Comparison of ENCODE assay signal across 19 cellular contexts in genomic region chr3:128537091-128537703, GRCh38. TPM values are rescaled to one million over a fixed set of nuclear protein-coding genes. Genes with fewer than 3 reads are reported as not detected.
"Had no signal": no experiment of that assay in that cellular context is flagged by ENCODE, and none has a peak within 500 bp of the region (broad histone marks: within the 10 kb centered on the region; RNA-seq: fewer than 3 reads in every experiment).

No MANE protein-coding gene starts in this region.

- FAIRE-seq: kidney had no signal

- H3K4me3 Mint-ChIP-seq: activated B cell treated with CpG ODN at 0.5 μM for 24 hours; activated CD4-positive, alpha-beta T cell treated with anti-CD3 and anti-CD28 coated beads, Interleukin-2, amount 10 ng/mL, durations not matched to agents 24 days and 14 days; activated naive CD4-positive, alpha-beta T cell treated with anti-CD3 and anti-CD28 coated beads, Interleukin-2, amount 10 ng/mL, durations not matched to agents 7 days and 5 days; activated T-helper 17 cell treated with anti-CD3 and anti-CD28 coated beads, Interleukin-2, amount 50 U/mL, for 72 hours; nephron; stimulated activated naive B cell treated with anti-CD40 and anti-IgM and Interleukin-4, amounts not matched to agents 10 μg/mL and 1 μg/mL and 100 μg/mL, for 72 hours had no signal

- H3K36me3 Mint-ChIP-seq: activated naive CD4-positive, alpha-beta T cell treated with anti-CD3 and anti-CD28 coated beads, Interleukin-2, amount 10 ng/mL, durations not matched to agents 7 days and 5 days; stimulated activated naive B cell treated with anti-CD40 and anti-IgM and Interleukin-4, amounts not matched to agents 10 μg/mL and 1 μg/mL and 100 μg/mL, for 72 hours had no signal

- H3K4me3 ChIP-seq: hepatocyte, prostate gland, right lobe of liver, spleen, tibial nerve had no signal

- H3K36me3 ChIP-seq: prostate gland, right lobe of liver, spleen, tibial nerve had no signal

- H3K27ac ChIP-seq: epithelial cell of prostate, hepatocyte, prostate gland, right lobe of liver, spleen, tibial nerve had no signal

- H3K79me2 ChIP-seq: hepatocyte had no signal

- DNase-seq: activated B cell treated with CpG ODN at 0.5 μM for 24 hours; activated CD4-positive, alpha-beta T cell treated with anti-CD3 and anti-CD28 coated beads, Interleukin-2, amount 10 ng/mL, durations not matched to agents 24 days and 14 days; activated naive CD4-positive, alpha-beta T cell treated with anti-CD3 and anti-CD28 coated beads, Interleukin-2, amount 10 ng/mL, durations not matched to agents 7 days and 5 days; activated T-cell treated with anti-CD3 and anti-CD28 coated beads for 4 hours; effector memory CD4-positive, alpha-beta T cell; kidney; left ventricle myocardium superior; mesendoderm; occipital lobe; right lobe of liver; spleen; stimulated activated CD4-positive, alpha-beta T cell treated with anti-CD3 and anti-CD28 coated beads, Interleukin-2, amount 100 ng/mL, for 24 hours; stimulated activated naive B cell treated with anti-CD40 and anti-IgM and Interleukin-4, amounts not matched to agents 10 μg/mL and 1 μg/mL and 100 μg/mL, for 72 hours had no signal

- H3K9me3 ChIP-seq: prostate gland, right lobe of liver, spleen had no signal

- H3K4me1 Mint-ChIP-seq: activated B cell treated with CpG ODN at 0.5 μM for 24 hours; activated CD4-positive, alpha-beta T cell treated with anti-CD3 and anti-CD28 coated beads, Interleukin-2, amount 10 ng/mL, durations not matched to agents 24 days and 14 days; activated naive CD4-positive, alpha-beta T cell treated with anti-CD3 and anti-CD28 coated beads, Interleukin-2, amount 10 ng/mL, durations not matched to agents 7 days and 5 days; activated T-helper 17 cell treated with anti-CD3 and anti-CD28 coated beads, Interleukin-2, amount 50 U/mL, for 72 hours; stimulated activated naive B cell treated with anti-CD40 and anti-IgM and Interleukin-4, amounts not matched to agents 10 μg/mL and 1 μg/mL and 100 μg/mL, for 72 hours had no signal

- H3K27me3 ChIP-seq: right lobe of liver had no signal

- H3K4me1 ChIP-seq: prostate gland, right lobe of liver, tibial nerve had no signal

- H3K9me3 Mint-ChIP-seq: activated B cell treated with CpG ODN at 0.5 μM for 24 hours; activated naive CD4-positive, alpha-beta T cell treated with anti-CD3 and anti-CD28 coated beads, Interleukin-2, amount 10 ng/mL, durations not matched to agents 7 days and 5 days; activated T-helper 17 cell treated with anti-CD3 and anti-CD28 coated beads, Interleukin-2, amount 50 U/mL, for 72 hours had no signal

- H3K4me2 ChIP-seq: hepatocyte had no signal

- H3K27ac Mint-ChIP-seq: activated B cell treated with CpG ODN at 0.5 μM for 24 hours; activated CD4-positive, alpha-beta T cell treated with anti-CD3 and anti-CD28 coated beads, Interleukin-2, amount 10 ng/mL, durations not matched to agents 24 days and 14 days; activated naive CD4-positive, alpha-beta T cell treated with anti-CD3 and anti-CD28 coated beads, Interleukin-2, amount 10 ng/mL, durations not matched to agents 7 days and 5 days; activated T-helper 17 cell treated with anti-CD3 and anti-CD28 coated beads, Interleukin-2, amount 50 U/mL, for 72 hours; nephron; stimulated activated naive B cell treated with anti-CD40 and anti-IgM and Interleukin-4, amounts not matched to agents 10 μg/mL and 1 μg/mL and 100 μg/mL, for 72 hours had no signal

- H2AFZ ChIP-seq: hepatocyte had no signal

- ATAC-seq: activated T-helper 17 cell treated with anti-CD3 and anti-CD28 coated beads, Interleukin-2, amount 50 U/mL, for 72 hours; left ventricle myocardium superior; right lobe of liver; stimulated activated naive B cell treated with anti-CD40 and anti-IgM and Interleukin-4, amounts not matched to agents 10 μg/mL and 1 μg/mL and 100 μg/mL, for 72 hours had no signal

RNA-seq across cellular contexts. Expression of gene GATA2, which starts 44.2 kb away (rescaled TPM):
- total RNA-seq: activated B cell treated with CpG ODN at 0.5 μM for 24 hours; activated CD4-positive, alpha-beta T cell treated with anti-CD3 and anti-CD28 coated beads, Interleukin-2, amount 10 ng/mL, durations not matched to agents 24 days and 14 days had no signal
